Comparison of ENCODE assay signal across 20 cellular contexts in the genomic region with DNA sequence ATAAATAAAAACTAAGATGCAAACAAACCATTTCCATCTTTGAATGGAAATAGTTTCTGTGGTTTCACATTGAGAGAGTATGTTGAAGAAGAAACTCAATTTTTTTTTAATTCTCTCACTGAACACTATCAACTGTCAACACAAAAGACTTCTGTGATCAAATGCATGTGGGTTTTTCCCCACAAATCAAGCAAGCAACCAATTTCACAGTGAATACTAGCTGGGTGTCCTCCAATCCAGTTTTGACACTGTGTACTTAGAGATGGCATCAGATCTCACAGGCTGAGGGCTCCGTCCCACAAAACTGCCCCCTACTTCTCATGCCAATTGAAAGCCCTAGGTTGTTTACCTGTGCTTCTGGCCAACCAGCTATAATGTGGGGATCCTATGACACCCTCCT. TPM values are rescaled to one million over a fixed set of nuclear protein-coding genes. Genes with fewer than 3 reads are reported as not detected.
DNase-seq lines count a peak whose midpoint lies in the region; ATAC-seq and TF ChIP-seq lines count a peak whose summit lies in the region.
"Had no signal": no experiment of that assay in that cellular context is flagged by ENCODE, and none has a peak within 500 bp of the region (broad histone marks: within the 10 kb centered on the region; RNA-seq: fewer than 3 reads in every experiment).

No MANE protein-coding gene starts in this region.

- peaks cover 11 to 21% of the 10 kb centered on the region in 2 donors for H3K36me3 Mint-ChIP-seq in activated T-cell treated with anti-CD3 and anti-CD28 coated beads, Interleukin-2, amount 50 U/mL, for 72 hours (ENCODE audit: insufficient read depth in 2 of 2)
- peaks cover 97% of the 10 kb centered on the region for H3K36me3 Mint-ChIP-seq in GM23338 (ENCODE audit: low read depth)
- peaks cover 93% of the 10 kb centered on the region for H3K36me3 Mint-ChIP-seq in activated T-helper 17 cell treated with anti-CD3 and anti-CD28 coated beads, Interleukin-2, amount 50 U/mL, for 72 hours (ENCODE audit: low read depth)
- peaks cover 42% of the 10 kb centered on the region for H3K36me3 Mint-ChIP-seq in stimulated activated memory B cell treated with anti-CD40 and anti-IgM and Interleukin-4, amounts not matched to agents 10 μg/mL and 1 μg/mL and 100 μg/mL, for 72 hours

- H3K4me2 ChIP-seq in GM23338: no peak overlapping the region
- H3K4me2 ChIP-seq: SK-N-SH had no signal

- no peaks in the 10 kb centered on the region for H3K27me3 Mint-ChIP-seq in activated T-cell treated with anti-CD3 and anti-CD28 coated beads, Interleukin-2, amount 50 U/mL, for 72 hours (ENCODE audit: low read depth)
- peaks cover 7% of the 10 kb centered on the region for H3K27me3 Mint-ChIP-seq in GM23338 (ENCODE audit: insufficient read depth, low read depth, poor library complexity)
- no peaks in the 10 kb centered on the region for H3K27me3 Mint-ChIP-seq in activated T-helper 17 cell treated with anti-CD3 and anti-CD28 coated beads, Interleukin-2, amount 50 U/mL, for 72 hours
- H3K27me3 Mint-ChIP-seq in stimulated activated memory B cell treated with anti-CD40 and anti-IgM and Interleukin-4, amounts not matched to agents 10 μg/mL and 1 μg/mL and 100 μg/mL, for 72 hours: no peaks in the 10 kb centered on the region
- H3K27me3 Mint-ChIP-seq: activated naive CD8-positive, alpha-beta T cell had no signal

- H3K4me3 ChIP-seq in GM23338: no peak overlapping the region
- H3K4me3 ChIP-seq: GM23248 had no signal

- peak overlapping the region; percentile 66 for H3K27ac Mint-ChIP-seq in activated T-cell treated with anti-CD3 and anti-CD28 coated beads, Interleukin-2, amount 50 U/mL, for 72 hours
- peak overlapping the region; percentile 40; the same call in 1 of the 2 replicates for H3K27ac Mint-ChIP-seq in GM23338
- peak overlapping the region; percentile 61 for H3K27ac Mint-ChIP-seq in activated T-helper 17 cell treated with anti-CD3 and anti-CD28 coated beads, Interleukin-2, amount 50 U/mL, for 72 hours
- H3K27ac Mint-ChIP-seq in stimulated activated memory B cell treated with anti-CD40 and anti-IgM and Interleukin-4, amounts not matched to agents 10 μg/mL and 1 μg/mL and 100 μg/mL, for 72 hours: peak overlapping the region; percentile 33
- H3K27ac Mint-ChIP-seq: activated naive CD8-positive, alpha-beta T cell had no signal

- H3K79me2 ChIP-seq in GM23338 (replicated peaks; ENCODE audit: insufficient read depth): peaks cover 78% of the 10 kb centered on the region

- TF ChIP-seq CTCF in GM23338 (conservative IDR thresholded peaks at IDR 0.05; ENCODE audit: low read depth in 2 of 2): no peak

- H3K9me2 ChIP-seq in GM23338 (ENCODE audit: insufficient read depth): no peaks in the 10 kb centered on the region
- H3K9me2 ChIP-seq: SK-N-SH had no signal

- H3K27ac ChIP-seq in GM23338 (ENCODE audit: low read depth): peak overlapping the region; percentile 93
- H3K27ac ChIP-seq: GM23248, neutrophil had no signal

- peaks cover 47% of the 10 kb centered on the region for H3K4me1 ChIP-seq in GM23338 (ENCODE audit: insufficient read depth)

- ATAC-seq in activated T-cell treated with anti-CD3 and anti-CD28 coated beads, Interleukin-2, amount 50 U/mL, for 72 hours (replicated peaks in 1 of 2): peak; percentile 21 to 39
- ATAC-seq in GM23338 (no peak), HG03196 (IDR thresholded peaks at IDR 0.05; ENCODE audit: unreplicated experiment) (no peak), GM18520 (IDR thresholded peaks at IDR 0.05; ENCODE audit: unreplicated experiment) (no peak)
- ATAC-seq in activated T-helper 17 cell treated with anti-CD3 and anti-CD28 coated beads, Interleukin-2, amount 50 U/mL, for 72 hours (replicated peaks): no peak
- no peak for ATAC-seq in stimulated activated memory B cell treated with anti-CD40 and anti-IgM and Interleukin-4, amounts not matched to agents 10 μg/mL and 1 μg/mL and 100 μg/mL, for 72 hours

- H3K9me3 Mint-ChIP-seq in activated T-cell treated with anti-CD3 and anti-CD28 coated beads, Interleukin-2, amount 50 U/mL, for 72 hours: peaks cover 0 to 2% of the 10 kb centered on the region in 2 donors
- H3K9me3 Mint-ChIP-seq in GM23338: peaks cover 6% of the 10 kb centered on the region; the same call in 1 of the 3 replicates
- H3K9me3 Mint-ChIP-seq in activated T-helper 17 cell treated with anti-CD3 and anti-CD28 coated beads, Interleukin-2, amount 50 U/mL, for 72 hours: peaks cover 4% of the 10 kb centered on the region
- no peaks in the 10 kb centered on the region for H3K9me3 Mint-ChIP-seq in stimulated activated memory B cell treated with anti-CD40 and anti-IgM and Interleukin-4, amounts not matched to agents 10 μg/mL and 1 μg/mL and 100 μg/mL, for 72 hours

- H3K36me3 ChIP-seq in GM23338 (ENCODE audit: insufficient read depth): peaks cover 22% of the 10 kb centered on the region; the same call in 1 of the 2 replicates

- H3K27me3 ChIP-seq in GM23338 (ENCODE audit: insufficient read depth): no peaks in the 10 kb centered on the region
- H3K27me3 ChIP-seq: BE2C, neutrophil had no signal

- 0 out of 2 replicates have a peak, but pooled peaks cover 4% of the 10 kb centered on the region for H3F3A ChIP-seq in GM23338 (replicated peaks; ENCODE audit: low read depth)

- no peak for DNase-seq in activated T-cell treated with anti-CD3 and anti-CD28 coated beads, Interleukin-2, amount 50 U/mL, for 72 hours
- DNase-seq in activated T-cell treated with anti-CD3 and anti-CD28 coated beads, Interleukin-2, amount 50 U/mL, for 48 hours: no peak
- DNase-seq in GM23338 (ENCODE audit: low spot score) (no peak), NCI-H69 (lab: John Stamatoyannopoulos, UW) (no peak)
- DNase-seq: BE2C, Caco-2, cerebellar nuclear complex, GM23248, head of caudate nucleus, mammary epithelial cell, NCI-H2029 treated with DMSO at 0.1 percent for 48 hours, NCI-H345, NCI-H774, SK-N-SH had no signal

- H3K4me3 Mint-ChIP-seq in activated T-cell treated with anti-CD3 and anti-CD28 coated beads, Interleukin-2, amount 50 U/mL, for 72 hours: peak overlapping the region in 1 of 2 donors; percentile 50
- H3K4me3 Mint-ChIP-seq in GM23338: no peak overlapping the region
- no peak overlapping the region for H3K4me3 Mint-ChIP-seq in activated T-helper 17 cell treated with anti-CD3 and anti-CD28 coated beads, Interleukin-2, amount 50 U/mL, for 72 hours
- no peak overlapping the region for H3K4me3 Mint-ChIP-seq in stimulated activated memory B cell treated with anti-CD40 and anti-IgM and Interleukin-4, amounts not matched to agents 10 μg/mL and 1 μg/mL and 100 μg/mL, for 72 hours
- H3K4me3 Mint-ChIP-seq: activated naive CD8-positive, alpha-beta T cell had no signal

- H4K20me1 ChIP-seq in GM23338 (replicated peaks; ENCODE audit: insufficient read depth): no peaks in the 10 kb centered on the region

- no peak overlapping the region for H2AFZ ChIP-seq in GM23338
- H2AFZ ChIP-seq: GM23248 had no signal

- peaks cover 34% of the 10 kb centered on the region for H3K4me1 Mint-ChIP-seq in activated T-cell treated with anti-CD3 and anti-CD28 coated beads, Interleukin-2, amount 50 U/mL, for 72 hours (ENCODE audit: low read depth)
- H3K4me1 Mint-ChIP-seq in GM23338: peaks cover 77% of the 10 kb centered on the region
- H3K4me1 Mint-ChIP-seq in activated T-helper 17 cell treated with anti-CD3 and anti-CD28 coated beads, Interleukin-2, amount 50 U/mL, for 72 hours: peaks cover 16% of the 10 kb centered on the region
- peaks cover 34% of the 10 kb centered on the region for H3K4me1 Mint-ChIP-seq in stimulated activated memory B cell treated with anti-CD40 and anti-IgM and Interleukin-4, amounts not matched to agents 10 μg/mL and 1 μg/mL and 100 μg/mL, for 72 hours

TF ChIP-seq in GM23338, 12 proteins besides CTCF, POLR2A, EP300 and RAD21 (continues in another document):
- no peak for TF ChIP-seq ZNF331 (CRISPR knock-in tag; IDR thresholded peaks at IDR 0.05; ENCODE audit: low read depth)
- TF ChIP-seq NANOG (IDR thresholded peaks at IDR 0.05; ENCODE audit: borderline replicate concordance): no peak
- TF ChIP-seq JUNB (IDR thresholded peaks at IDR 0.05; ENCODE audit: unreplicated experiment): no peak
- no peak for TF ChIP-seq EZH2phosphoT487 (IDR thresholded peaks at IDR 0.05; ENCODE audit: unreplicated experiment)
- no peak for TF ChIP-seq ZNF114 (CRISPR knock-in tag; IDR thresholded peaks at IDR 0.05)
- no peak for TF ChIP-seq EZH2 (IDR thresholded peaks at IDR 0.05; ENCODE audit: low read depth, unreplicated experiment)

RNA-seq across cellular contexts. Expression of a gene that starts 34.5 kb away (rescaled TPM):
- total RNA-seq in activated T-cell treated with anti-CD3 and anti-CD28 coated beads, Interleukin-2, amount 50 U/mL, for 72 hours: 10 to 100 TPM; 73.0 to 78.3 TPM
- total RNA-seq in GM23338 (2014; rRNA removed; shearing (Covaris generic)): 396 and 408 TPM in 2 replicates
- 432 and 444 TPM in 2 replicates for polyA plus RNA-seq in GM23338 (2016; fragmentation: Nextera tagmentation; extraction: Ambion mirVana)
- 100 to 1,000 TPM in 1 of 2 donors, 10 to 100 TPM in 1; 57.3 to 142 TPM for total RNA-seq in activated T-helper 17 cell treated with anti-CD3 and anti-CD28 coated beads, Interleukin-2, amount 50 U/mL, for 72 hours

Comparison
In these comparisons a context has a peak if more than half of its experiments do, and no peak if none do; other contexts are left out.
1. ATAC-seq: peak in activated T-cell treated with anti-CD3 and anti-CD28 coated beads, Interleukin-2, amount 50 U/mL, for 72 hours (2 of 2); none in GM23338 (single experiment), activated T-helper 17 cell treated with anti-CD3 and anti-CD28 coated beads, Interleukin-2, amount 50 U/mL, for 72 hours (single experiment), stimulated activated memory B cell treated with anti-CD40 and anti-IgM and Interleukin-4, amounts not matched to agents 10 μg/mL and 1 μg/mL and 100 μg/mL, for 72 hours (single experiment), HG03196 (single experiment) and GM18520 (single experiment).
2. Peak in every context shown above with its lines, with median percentiles within 50 percentile points of each other: H3K27ac Mint-ChIP-seq.